34 cellular contexts compared by ENCODE assay signal in the genomic region with DNA sequence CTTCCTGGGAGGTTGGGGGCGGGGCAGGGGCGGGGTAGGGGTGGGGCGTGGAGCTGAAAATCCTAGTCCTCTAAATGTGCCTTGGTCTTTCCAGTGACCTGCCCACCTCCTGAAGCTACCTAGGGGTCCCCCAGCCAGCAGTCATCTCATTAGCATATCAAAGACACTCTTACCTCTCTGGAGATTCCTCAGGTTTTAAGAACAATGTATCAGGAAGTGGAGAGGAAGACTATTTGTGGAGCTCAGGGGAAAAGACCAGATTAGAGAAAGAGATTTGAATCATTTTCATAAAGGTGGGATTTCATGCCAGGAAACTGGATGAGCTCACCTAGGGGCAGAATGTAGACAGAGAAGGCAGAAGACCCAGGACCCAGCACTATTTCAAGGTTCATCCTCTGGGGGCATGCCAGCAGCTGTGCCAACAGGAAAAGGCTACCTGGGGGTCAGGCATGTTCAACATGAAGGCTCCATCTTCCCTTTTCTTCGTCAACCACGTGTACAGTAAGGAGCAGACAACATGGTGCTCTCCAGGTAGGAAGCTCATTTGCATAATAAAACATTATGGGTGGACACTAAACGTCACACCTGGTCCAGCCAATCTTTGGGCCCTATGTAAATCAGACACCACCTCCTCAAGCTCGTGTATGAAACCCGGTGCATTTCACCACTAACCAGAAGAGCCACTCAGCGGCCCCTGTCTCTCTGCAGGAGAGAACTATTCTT. TPM values are rescaled to one million over a fixed set of nuclear protein-coding genes. Genes with fewer than 3 reads are reported as not detected.
DNase-seq lines count a peak whose midpoint lies in the region; ATAC-seq and TF ChIP-seq lines count a peak whose summit lies in the region.
"Had no signal": no experiment of that assay in that cellular context is flagged by ENCODE, and none has a peak within 500 bp of the region (broad histone marks: within the 10 kb centered on the region; RNA-seq: fewer than 3 reads in every experiment).

No MANE protein-coding gene starts in this region.

- H3K4me1 Mint-ChIP-seq in H9 (peaks cover 32 to 33% of the 10 kb centered on the region in 2 experiments), T-helper 17 cell (peaks cover 3% of the 10 kb centered on the region)
- H3K4me1 Mint-ChIP-seq: IgD-negative memory B cell; stimulated activated memory B cell treated with anti-CD40 and anti-IgM and Interleukin-4, amounts not matched to agents 10 μg/mL and 1 μg/mL and 100 μg/mL, for 72 hours had no signal

- H3K27me3 ChIP-seq in H9 (ENCODE audit: insufficient read depth, low read length) (no peaks in the 10 kb centered on the region), RWPE2 (ENCODE audit: insufficient read depth, poor library complexity, severe bottlenecking) (no peaks in the 10 kb centered on the region), iPS-18a (ENCODE audit: control insufficient read depth, insufficient read depth, low read length) (no peaks in the 10 kb centered on the region), left ventricle myocardium inferior (ENCODE audit: low read depth) (peaks cover 33% of the 10 kb centered on the region), prostate gland (replicated peaks; ENCODE audit: insufficient read depth) (no peaks in the 10 kb centered on the region)
- H3K27me3 ChIP-seq: transverse colon had no signal

- H3K4me2 ChIP-seq in H9 (ENCODE audit: insufficient read depth, insufficient read length, low read length) = peak overlapping the region; percentile 56

- no peak overlapping the region for H2BK20ac ChIP-seq in H9 (ENCODE audit: low read depth, low read length, poor library complexity, severe bottlenecking)

- H3K4me3 ChIP-seq in RWPE2 (ENCODE audit: severe bottlenecking) (no peak overlapping the region), iPS-18a (ENCODE audit: low read length) (peak overlapping the region; percentile 57), left ventricle myocardium inferior (no peak overlapping the region), prostate gland (no peak overlapping the region)
- H3K4me3 ChIP-seq: coronary artery, HAP-1, transverse colon had no signal

- H2BK120ac ChIP-seq in H9 (ENCODE audit: low read depth, low read length, poor library complexity, severe bottlenecking) = peak overlapping the region; percentile 90

- H4K91ac ChIP-seq in H9 (ENCODE audit: insufficient read length, low read depth, low read length) = no peak overlapping the region

- WGBS in H9 (ENCODE audit: extremely low coverage, insufficient read length, low lambda C conversion rate) = no CpG with 5 or more reads among the region's 9 CpGs
- 38% methylated on average over 9 of the region's 9 CpGs for WGBS in prostate gland

- H3K18ac ChIP-seq in H9 (ENCODE audit: insufficient read length, low read depth, low read length) = peak overlapping the region; percentile 96

- no peak overlapping the region for H2AK5ac ChIP-seq in H9 (ENCODE audit: insufficient read length, low read length)

- no peaks in the 10 kb centered on the region for H3K79me1 ChIP-seq in H9 (ENCODE audit: insufficient read depth, low read depth, low read length, poor library complexity, severe bottlenecking)

- peaks cover 0 to 9% (median 8%) of the 10 kb centered on the region in 3 experiments; a peak in 5 of 7 replicates for H3K36me3 Mint-ChIP-seq in H9 (ENCODE audit: insufficient read depth in 1 of 3, low read depth in 3 of 3)
- peaks cover 2% of the 10 kb centered on the region for H3K36me3 Mint-ChIP-seq in T-helper 17 cell (ENCODE audit: low read depth)
- H3K36me3 Mint-ChIP-seq: activated CD4-positive, alpha-beta memory T cell treated with anti-CD3 and anti-CD28 coated beads for 36 hours; IgD-negative memory B cell; stimulated activated memory B cell treated with anti-CD40 and anti-IgM and Interleukin-4, amounts not matched to agents 10 μg/mL and 1 μg/mL and 100 μg/mL, for 72 hours had no signal

- peak; percentile 26; the same call in 1 of the 3 replicates for TF ChIP-seq CTCF in H9 (conservative IDR thresholded peaks at IDR 0.05)
- TF ChIP-seq CTCF in RWPE2 (IDR thresholded peaks at IDR 0.05; ENCODE audit: poor library complexity, severe bottlenecking) = no peak
- no peak for TF ChIP-seq CTCF in left ventricle myocardium inferior (IDR thresholded peaks at IDR 0.05; ENCODE audit: borderline replicate concordance)
- no peak for TF ChIP-seq CTCF in prostate gland (IDR thresholded peaks at IDR 0.05)

- no peak overlapping the region for H3K23ac ChIP-seq in H9 (ENCODE audit: insufficient read length, low read depth, low read length)

- intact Hi-C loops in left ventricle myocardium inferior (cut with micrococcal nuclease) (no loop called here), prostate gland (cut with DNase I) (no loop called here)

- H3K36me3 ChIP-seq in RWPE2 (ENCODE audit: low read depth) (no peaks in the 10 kb centered on the region), iPS-18a (ENCODE audit: control insufficient read depth, low read depth, low read length) (no peaks in the 10 kb centered on the region), left ventricle myocardium inferior (no peaks in the 10 kb centered on the region), prostate gland (no peaks in the 10 kb centered on the region)
- H3K36me3 ChIP-seq: HAP-1, transverse colon had no signal

- peak overlapping the region; percentile 26 for H3K56ac ChIP-seq in H9 (ENCODE audit: insufficient read length, low read depth, low read length)

- H3K27ac Mint-ChIP-seq in H9 (peak overlapping the region; percentile 98 to 100 (median 99)), T-helper 17 cell (no peak overlapping the region)
- H3K27ac Mint-ChIP-seq: activated CD4-positive, alpha-beta memory T cell treated with anti-CD3 and anti-CD28 coated beads for 36 hours; activated naive CD4-positive, alpha-beta T cell treated with anti-CD3 and anti-CD28 coated beads for 36 hours; IgD-negative memory B cell; nephron progenitor cell; stimulated activated memory B cell treated with anti-CD40 and anti-IgM and Interleukin-4, amounts not matched to agents 10 μg/mL and 1 μg/mL and 100 μg/mL, for 72 hours had no signal

- TF ChIP-seq POLR2A in prostate gland (IDR thresholded peaks at IDR 0.05) = no peak

- peaks cover 5 to 9% of the 10 kb centered on the region in 2 experiments for H3K9me3 Mint-ChIP-seq in H9
- H3K9me3 Mint-ChIP-seq: activated CD4-positive, alpha-beta memory T cell treated with anti-CD3 and anti-CD28 coated beads for 36 hours; activated naive CD4-positive, alpha-beta T cell treated with anti-CD3 and anti-CD28 coated beads for 36 hours had no signal

- no peak overlapping the region for H2AFZ ChIP-seq in H9 (ENCODE audit: low read length)

- peak overlapping the region; percentile 97 for H3K27ac ChIP-seq in H9 (ENCODE audit: insufficient read length, low read depth, low read length)
- H3K27ac ChIP-seq in RWPE2 (ENCODE audit: poor library complexity, severe bottlenecking) = no peak overlapping the region
- H3K27ac ChIP-seq in iPS-18a (ENCODE audit: low read length) = peak overlapping the region; percentile 99
- H3K27ac ChIP-seq in left ventricle myocardium inferior (replicated peaks) = no peak overlapping the region
- no peak overlapping the region for H3K27ac ChIP-seq in prostate gland
- H3K27ac ChIP-seq: coronary artery, transverse colon had no signal

- H3K79me2 ChIP-seq in H9 (ENCODE audit: insufficient read depth, low read length) = no peaks in the 10 kb centered on the region

- H3K9me3 ChIP-seq in H9 (ENCODE audit: control insufficient read depth, low read depth, low read length) = no peaks in the 10 kb centered on the region
- no peaks in the 10 kb centered on the region for H3K9me3 ChIP-seq in RWPE2 (ENCODE audit: severe bottlenecking)
- H3K9me3 ChIP-seq in iPS-18a (ENCODE audit: control insufficient read depth, low read depth, low read length) = no peaks in the 10 kb centered on the region
- no peaks in the 10 kb centered on the region for H3K9me3 ChIP-seq in T-helper 17 cell (ENCODE audit: control insufficient read depth, low read length, poor library complexity, severe bottlenecking)
- H3K9me3 ChIP-seq in left ventricle myocardium inferior (replicated peaks) = no peaks in the 10 kb centered on the region
- H3K9me3 ChIP-seq in prostate gland = no peaks in the 10 kb centered on the region
- H3K9me3 ChIP-seq: HAP-1, transverse colon had no signal

- ATAC-seq in RWPE2 (ENCODE audit: low read depth) (no peak), T-helper 17 cell (no peak)
- ATAC-seq: PC-3; Right ventricle myocardium inferior; SK-N-SH treated with all-trans-retinoic acid at 6 μM for 48 hours; stimulated activated memory B cell treated with anti-CD40 and anti-IgM and Interleukin-4, amounts not matched to agents 10 μg/mL and 1 μg/mL and 100 μg/mL, for 72 hours had no signal

- no peak overlapping the region for H4K8ac ChIP-seq in H9 (replicated peaks; ENCODE audit: insufficient read length, low read depth, low read length)

- H3K14ac ChIP-seq in H9 (ENCODE audit: insufficient read depth, low read length) = peak overlapping the region; percentile 85; the same call in 1 of the 2 replicates

- H3K4ac ChIP-seq in H9 (ENCODE audit: low read depth, low read length) = no peak overlapping the region; the same call in 1 of the 2 replicates

- H4K5ac ChIP-seq in H9 (ENCODE audit: insufficient read length, low read depth, low read length) = peak overlapping the region; percentile 30

- H2BK5ac ChIP-seq in H9 (ENCODE audit: insufficient read length, low read length) = peak overlapping the region; percentile 15

- H2BK15ac ChIP-seq in H9 (ENCODE audit: low read depth, low read length) = no peak overlapping the region

- H3K9ac ChIP-seq in H9 (ENCODE audit: extremely low read depth, insufficient read length, low read length) (peak overlapping the region; percentile 48), iPS-18a (ENCODE audit: low read length) (peak overlapping the region; percentile 90)

- no peaks in the 10 kb centered on the region for H3K23me2 ChIP-seq in H9 (ENCODE audit: insufficient read length, low read depth, low read length, poor library complexity, severe bottlenecking)

- no peak overlapping the region for H2BK12ac ChIP-seq in H9 (ENCODE audit: insufficient read length, low read depth, low read length)

- H3K4me1 ChIP-seq in H9 (ENCODE audit: insufficient read depth, low read length) (peaks cover 6% of the 10 kb centered on the region; the same call in 1 of the 2 replicates), RWPE2 (ENCODE audit: insufficient read depth, poor library complexity, severe bottlenecking) (no peaks in the 10 kb centered on the region), iPS-18a (ENCODE audit: control insufficient read depth, low read depth, low read length) (peaks cover 22% of the 10 kb centered on the region), left ventricle myocardium inferior (no peaks in the 10 kb centered on the region), prostate gland (replicated peaks) (no peaks in the 10 kb centered on the region)
- H3K4me1 ChIP-seq: HAP-1, transverse colon had no signal

- no peaks in the 10 kb centered on the region for H3K27me3 Mint-ChIP-seq in H9 (ENCODE audit: low read depth)
- H3K27me3 Mint-ChIP-seq in T-helper 17 cell = peaks cover 27% of the 10 kb centered on the region

- H3K4me3 Mint-ChIP-seq in H9 (peak overlapping the region; percentile 49 to 57), T-helper 17 cell (no peak overlapping the region)
- H3K4me3 Mint-ChIP-seq: activated CD4-positive, alpha-beta memory T cell treated with anti-CD3 and anti-CD28 coated beads for 36 hours; activated naive CD4-positive, alpha-beta T cell treated with anti-CD3 and anti-CD28 coated beads for 36 hours; IgD-negative memory B cell; nephron progenitor cell; stimulated activated memory B cell treated with anti-CD40 and anti-IgM and Interleukin-4, amounts not matched to agents 10 μg/mL and 1 μg/mL and 100 μg/mL, for 72 hours had no signal

- peak; percentile 96 for DNase-seq in H9
- peak; percentile 43 for DNase-seq in NCI-H146 (lab: John Stamatoyannopoulos, UW)
- peak; percentile 17 for DNase-seq in RWPE2 (ENCODE audit: low spot score)
- DNase-seq in T-helper 17 cell = no peak
- DNase-seq in left ventricle myocardium inferior = no peak
- DNase-seq in activated naive CD4-positive, alpha-beta T cell (lab: John Stamatoyannopoulos, UW) = no peak
- DNase-seq in prostate gland (ENCODE audit: low spot score) = no peak
- DNase-seq: activated CD4-positive, alpha-beta memory T cell treated with anti-CD3 and anti-CD28 coated beads for 36 hours; activated CD4-positive, CD25-positive, alpha-beta regulatory T cell treated with anti-CD3 and anti-CD28 coated beads, Interleukin-2, amount 50 U/mL, for 72 hours; activated naive CD4-positive, alpha-beta T cell treated with anti-CD3 and anti-CD28 coated beads for 36 hours; caudate nucleus; DMS 273 treated with DMSO at 0.1 percent for 48 hours; effector memory CD4-positive, alpha-beta T cell; NCI-H1092; NCI-H187 treated with DMSO at 0.1 percent for 48 hours; NCI-H345; nephron progenitor cell; NK-92 treated with Interleukin-12 subunit alpha and Interleukin-12 subunit beta, amount 100 ng/mL, for 24 hours; PC-3; T-helper 2 cell; transverse colon had no signal

- H4K20me1 ChIP-seq in H9 (ENCODE audit: control insufficient read depth, insufficient read depth, insufficient read length) = peaks cover 3% of the 10 kb centered on the region

- H3T11ph ChIP-seq in H9 (ENCODE audit: low read length) = no peak overlapping the region

RNA-seq across cellular contexts. Expression of a gene that starts 6.9 kb away (rescaled TPM):
- total RNA-seq in H9 (2021) (not detected in 2 replicates), T-helper 17 cell (not detected), left ventricle myocardium inferior (not detected), prostate gland (1 to 10 TPM in 1 of 2 donors, not detected in 1; 2.8 TPM)
- total RNA-seq: activated CD4-positive, alpha-beta memory T cell treated with anti-CD3 and anti-CD28 coated beads for 36 hours; activated naive CD4-positive, alpha-beta T cell treated with anti-CD3 and anti-CD28 coated beads for 36 hours; epithelial cell of proximal tubule; glomerular endothelial cell; osteocyte; PC-3; renal cortical epithelial cell; Right ventricle myocardium inferior; skeletal muscle tissue; subcutaneous adipose tissue; transverse colon had no signal

RNA-seq across cellular contexts. Expression of a gene that starts 24.0 kb away (rescaled TPM):
- total RNA-seq in H9 (2021) (547 and 557 TPM in 2 replicates), T-helper 17 cell (10 to 100 TPM; 89.5 to 90.5 TPM), left ventricle myocardium inferior (85.2 TPM), prostate gland (100 to 1,000 TPM in 1 of 2 donors, 10 to 100 TPM in 1; 73.1 to 104 TPM)

RNA-seq across cellular contexts. Expression of a gene that starts 26.6 kb away (rescaled TPM):
- total RNA-seq in H9 (2021) (232 and 240 TPM in 2 replicates), T-helper 17 cell (10 to 100 TPM; 62.2 to 62.4 TPM), left ventricle myocardium inferior (78.1 TPM), prostate gland (100 to 1,000 TPM; 270 to 284 TPM)

RNA-seq across cellular contexts. Expression of a gene that starts 49.5 kb away (rescaled TPM):
- 81.3 and 86.4 TPM in 2 replicates for total RNA-seq in H9 (2021)
- total RNA-seq in T-helper 17 cell = 10 to 100 TPM; 14.7 to 15.3 TPM
- total RNA-seq in left ventricle myocardium inferior = 38.9 TPM
- 10 to 100 TPM; 33.7 to 39.1 TPM for total RNA-seq in prostate gland

RNA-seq across cellular contexts. Expression of a gene that starts 52.3 kb away (rescaled TPM):
- 40.9 and 48.8 TPM in 2 replicates for total RNA-seq in H9 (2021)
- 100 to 1,000 TPM in 1 of 2 donors, 10 to 100 TPM in 1; 86.9 to 107 TPM for total RNA-seq in T-helper 17 cell
- 34.0 TPM for total RNA-seq in left ventricle myocardium inferior
- 100 to 1,000 TPM in 1 of 2 donors, 10 to 100 TPM in 1; 43.4 to 135 TPM for total RNA-seq in prostate gland

Comparison
In these comparisons a context has a peak if more than half of its experiments do, and no peak if none do; other contexts are left out.
1. DNase-seq: peak in H9 (single experiment), NCI-H146 (single experiment) and RWPE2 (single experiment); none in T-helper 17 cell (0 of 3), left ventricle myocardium inferior (single experiment), activated naive CD4-positive, alpha-beta T cell (0 of 4) and prostate gland (single experiment).
2. H3K27ac ChIP-seq: peak in H9 (single experiment) and iPS-18a (single experiment); none in RWPE2 (single experiment), left ventricle myocardium inferior (single experiment) and prostate gland (0 of 2).